ENCODE assay signal across 8 cellular contexts in genomic region chr12:46124848-46125619, GRCh38.
A peak's percentile ranks its signal among the peaks of the same experiment; 100 is the strongest.
DNase-seq lines count a peak whose midpoint lies in the region; ATAC-seq and TF ChIP-seq lines count a peak whose summit lies in the region.

No MANE protein-coding gene starts in this region.

- H3K4me2 ChIP-seq in MM.1S (ENCODE audit: low read depth, low read length) (peak overlapping the region; percentile 65), smooth muscle cell (peak overlapping the region; percentile 81)

- no peaks in the 10 kb centered on the region for H3K36me3 Mint-ChIP-seq in T-cell

- H4K20me1 ChIP-seq in MM.1S (ENCODE audit: insufficient read depth, low read length) (no peaks in the 10 kb centered on the region), smooth muscle cell (ENCODE audit: low read depth) (no peaks in the 10 kb centered on the region)

- 33% methylated on average over 8 of the region's 12 CpGs for WGBS in smooth muscle cell (ENCODE audit: low lambda C conversion rate)

- peak overlapping the region in 1 of 2 donors; percentile 61 for H3K27ac Mint-ChIP-seq in T-cell

- H3K9ac ChIP-seq in MM.1S (ENCODE audit: low read length) (no peak overlapping the region; the same call in 1 of the 2 replicates), smooth muscle cell (ENCODE audit: low read depth) (no peak overlapping the region)

- peak; percentile 71 for ATAC-seq in GM21737 (IDR thresholded peaks at IDR 0.05; ENCODE audit: unreplicated experiment)
- peak; percentile 80 to 92 (median 84) for ATAC-seq in T-cell (replicated peaks in 1 of 4)

- peak overlapping the region; percentile 57 for H2AFZ ChIP-seq in MM.1S (ENCODE audit: low read length)
- peak overlapping the region; percentile 67 for H2AFZ ChIP-seq in smooth muscle cell (ENCODE audit: low read depth)

- no peaks in the 10 kb centered on the region for H3K9me2 ChIP-seq in MM.1S (replicated peaks; ENCODE audit: insufficient read depth, low read length)

- H3F3A ChIP-seq in MM.1S (ENCODE audit: insufficient read depth, low read length) (no peaks in the 10 kb centered on the region), smooth muscle cell (ENCODE audit: low read depth) (peaks cover 6% of the 10 kb centered on the region)

- no peaks in the 10 kb centered on the region for H3K9me3 Mint-ChIP-seq in T-cell

- peaks cover 3 to 12% of the 10 kb centered on the region in 2 donors for H3K27me3 Mint-ChIP-seq in T-cell

- POLR2A ChIA-PET in T-cell (lab: Charles Lee) = interaction anchor here (0.6 to 0.7 kb wide), 7 partner anchors 17 to 1239 kb away, joined by 3 to 5 read pairs (median 3); no protein-coding TSS in a partner anchor

- H3K27ac ChIP-seq in MM.1S (ENCODE audit: low read length) (no peak overlapping the region), smooth muscle cell (ENCODE audit: low read depth) (no peak overlapping the region)

- DNase-seq in EL (peak; percentile 83), MM.1S (peak; percentile 79), T-cell (peak in 31 of 34 experiments; percentile 17 to 54 (median 42)), astrocyte of the hippocampus (ENCODE audit: low read depth, low spot score) (peak; percentile 86), iPS DF 19.7 (ENCODE audit: low read depth, low spot score) (peak; percentile 45), smooth muscle cell (lab: John Stamatoyannopoulos, UW; ENCODE audit: unreplicated experiment) (no peak), posterior vena cava (ENCODE audit: low spot score) (no peak)

- H3K4me1 ChIP-seq in MM.1S (ENCODE audit: low read length) (no peaks in the 10 kb centered on the region), smooth muscle cell (ENCODE audit: low read depth) (peaks cover 16% of the 10 kb centered on the region)

- no peaks in the 10 kb centered on the region for H3K36me3 ChIP-seq in MM.1S (replicated peaks; ENCODE audit: insufficient read depth, low read length)
- H3K36me3 ChIP-seq in smooth muscle cell (ENCODE audit: low read depth) = no peaks in the 10 kb centered on the region

- intact Hi-C loops in posterior vena cava (cut with DNase I) = no loop called here

- peak; percentile 65 for TF ChIP-seq CTCF in MM.1S (IDR thresholded peaks at IDR 0.05; ENCODE audit: low read length)
- peak; percentile 83 for TF ChIP-seq CTCF in smooth muscle cell (IDR thresholded peaks at IDR 0.05; ENCODE audit: borderline replicate concordance, insufficient read depth, poor library complexity, severe bottlenecking)

- CTCF ChIA-PET in T-cell (lab: Charles Lee) = interaction anchor here (0.5 to 3.3 kb wide), 69 partner anchors 9 to 1717 kb away, joined by 3 to 34 read pairs (median 4); partner anchors contain the start of genes SLC38A1 (in 2 of the 2) and SCAF11 (in 1 of the 2)

- H3K4me3 ChIP-seq in MM.1S (ENCODE audit: low read length) = no peak overlapping the region
- peak overlapping the region; percentile 37 for H3K4me3 ChIP-seq in smooth muscle cell

- H3K79me2 ChIP-seq in MM.1S (ENCODE audit: low read length) (no peaks in the 10 kb centered on the region), smooth muscle cell (ENCODE audit: low read depth) (no peaks in the 10 kb centered on the region)

- no peaks in the 10 kb centered on the region for H3K27me3 ChIP-seq in MM.1S (replicated peaks; ENCODE audit: insufficient read depth, low read length)
- peaks cover 24% of the 10 kb centered on the region for H3K27me3 ChIP-seq in smooth muscle cell (ENCODE audit: low read depth)

- H3K9me3 ChIP-seq in MM.1S (replicated peaks; ENCODE audit: insufficient read depth, low read length) = no peaks in the 10 kb centered on the region
- no peaks in the 10 kb centered on the region for H3K9me3 ChIP-seq in smooth muscle cell (replicated peaks; ENCODE audit: low read depth)

- peak overlapping the region in 2 of 3 donors; percentile 34 to 57 for H3K4me3 Mint-ChIP-seq in T-cell

- H3K4me1 Mint-ChIP-seq in T-cell = peaks cover 2 to 7% (median 3%) of the 10 kb centered on the region in 3 donors

Comparison
In these comparisons a context has a peak if more than half of its experiments do, and no peak if none do; other contexts are left out.
1. DNase-seq: peak in EL (single experiment), MM.1S (single experiment), T-cell (31 of 34), astrocyte of the hippocampus (single experiment) and iPS DF 19.7 (single experiment); none in smooth muscle cell (single experiment) and posterior vena cava (single experiment).